ENCODE assay signal across 14 cellular contexts in genomic region chr7:80467069-80467468, GRCh38. TPM values are rescaled to one million over a fixed set of nuclear protein-coding genes. Genes with fewer than 3 reads are reported as not detected.
DNase-seq lines count a peak whose midpoint lies in the region; ATAC-seq and TF ChIP-seq lines count a peak whose summit lies in the region.
"Had no signal": no experiment of that assay in that cellular context is flagged by ENCODE, and none has a peak within 500 bp of the region (broad histone marks: within the 10 kb centered on the region; RNA-seq: fewer than 3 reads in every experiment).

No MANE protein-coding gene starts in this region.

- POLR2A ChIA-PET in SK-N-SH (lab: Yijun Ruan, JAX): no interaction called here

- no peak overlapping the region for H3K9ac ChIP-seq in SK-N-SH

- no peaks in the 10 kb centered on the region for H3K36me3 ChIP-seq in SK-N-SH (replicated peaks in 1 of 2; ENCODE audit: control insufficient read depth in 1 of 2, insufficient read depth in 2 of 2, low read length in 1 of 2)
- no peaks in the 10 kb centered on the region for H3K36me3 ChIP-seq in left ventricle myocardium inferior

- H2AFZ ChIP-seq in SK-N-SH (ENCODE audit: low read depth): peak overlapping the region; percentile 19; the same call in 1 of the 2 replicates

- H4K20me1 ChIP-seq in SK-N-SH (ENCODE audit: insufficient read depth): no peaks in the 10 kb centered on the region

- TF ChIP-seq CTCF in SK-N-SH (IDR thresholded peaks at IDR 0.05): no peak
- no peak for TF ChIP-seq CTCF in left ventricle myocardium inferior (IDR thresholded peaks at IDR 0.05; ENCODE audit: borderline replicate concordance)

- no peaks in the 10 kb centered on the region for H3K27me3 ChIP-seq in SK-N-SH (ENCODE audit: insufficient read depth)
- H3K27me3 ChIP-seq in left ventricle myocardium inferior (ENCODE audit: low read depth): no peaks in the 10 kb centered on the region

- H3K27ac ChIP-seq in SK-N-SH (ENCODE audit: low read depth in 2 of 2, low read length in 1 of 2) (peak overlapping the region in 1 of 2 experiments; percentile 15; a peak in 1 of 4 replicates), left ventricle myocardium inferior (replicated peaks) (peak overlapping the region; percentile 72)
- H3K27ac ChIP-seq: C4-2B had no signal

- CTCF ChIA-PET in SK-N-SH (lab: Yijun Ruan, JAX): interaction anchor here (0.7 to 1.9 kb wide), 6 partner anchors 10 to 407 kb away, joined by 3 to 7 read pairs (median 4); partner anchors contain the start of gene GNAI1

- DNase-seq in COLO829 (ENCODE audit: low spot score): peak; percentile 74
- peak; percentile 61 for DNase-seq in HCEC 1CT
- DNase-seq in SK-N-SH: no peak
- DNase-seq in left ventricle myocardium inferior: no peak
- DNase-seq in SW 1271 (lab: John Stamatoyannopoulos, UW): no peak
- DNase-seq in SHP77 treated with DMSO at 0.1 percent for 48 hours (lab: John Stamatoyannopoulos, UW): no peak
- DNase-seq in DMS114 treated with DMSO at 0.1 percent for 48 hours (lab: John Stamatoyannopoulos, UW; ENCODE audit: unreplicated experiment): no peak
- DNase-seq: amniotic stem cell, KG1, SHP77, substantia nigra had no signal

- intact Hi-C loops in left ventricle myocardium inferior (cut with micrococcal nuclease): no loop called here

- H3K4me3 ChIP-seq in SK-N-SH (ENCODE audit: low read depth in 2 of 2, low read length in 1 of 2) (no peak overlapping the region), left ventricle myocardium inferior (peak overlapping the region; percentile 12)

- H3K9me2 ChIP-seq in SK-N-SH: no peaks in the 10 kb centered on the region

- H3K9me3 ChIP-seq in SK-N-SH: no peaks in the 10 kb centered on the region
- no peaks in the 10 kb centered on the region for H3K9me3 ChIP-seq in left ventricle myocardium inferior (replicated peaks)

- WGBS in SK-N-SH (ENCODE audit: low lambda C conversion rate): 47% methylated on average over 3 of the region's 3 CpGs

- no peaks in the 10 kb centered on the region for H3K79me2 ChIP-seq in SK-N-SH (ENCODE audit: insufficient read depth)

- no peaks in the 10 kb centered on the region for H3F3A ChIP-seq in SK-N-SH (replicated peaks; ENCODE audit: insufficient read depth)

- H3K4me1 ChIP-seq in SK-N-SH (ENCODE audit: control insufficient read depth in 1 of 2, insufficient read depth in 2 of 2, low read depth in 1 of 2, low read length in 1 of 2): peaks cover 9 to 14% of the 10 kb centered on the region in 2 experiments; a peak in 1 of 4 replicates
- H3K4me1 ChIP-seq in left ventricle myocardium inferior: peaks cover 30% of the 10 kb centered on the region

- no peak for TF ChIP-seq RAD21 in SK-N-SH (IDR thresholded peaks at IDR 0.05; ENCODE audit: low read length)

- no peak for ATAC-seq in HG03159 (IDR thresholded peaks at IDR 0.05; ENCODE audit: unreplicated experiment)
- ATAC-seq: sciatic nerve had no signal

- H3K4me2 ChIP-seq in SK-N-SH: peak overlapping the region; percentile 13; the same call in 1 of the 2 replicates

- TF ChIP-seq EP300 in SK-N-SH (IDR thresholded peaks at IDR 0.05; ENCODE audit: borderline replicate concordance in 1 of 2, low read depth in 1 of 2, low read length in 1 of 2): 0 out of 4 replicates have a peak, but pooled peaks of 1 of the 2 experiments have one; percentile 17

TF ChIP-seq in SK-N-SH, 30 proteins besides CTCF, POLR2A, EP300 and RAD21:
- no peak for TF ChIP-seq ZBTB33 (IDR thresholded peaks at IDR 0.05; ENCODE audit: borderline replicate concordance, low read depth)
- no peak for TF ChIP-seq FOSL2 (IDR thresholded peaks at IDR 0.05; ENCODE audit: borderline replicate concordance, low read depth)
- TF ChIP-seq USF1 (IDR thresholded peaks at IDR 0.05; ENCODE audit: borderline replicate concordance, low read depth): no peak
- TF ChIP-seq TEAD4 (IDR thresholded peaks at IDR 0.05; ENCODE audit: borderline replicate concordance, insufficient read depth): no peak
- peak; percentile 25; the same call in 1 of the 2 replicates for TF ChIP-seq JUND (IDR thresholded peaks at IDR 0.05)
- no peak for TF ChIP-seq SMC3 (IDR thresholded peaks at IDR 0.05; ENCODE audit: low read depth, low read length)
- TF ChIP-seq GATA2 (CRISPR knock-in tag; IDR thresholded peaks at IDR 0.05): no peak

RNA-seq across cellular contexts. Expression of gene GNAT3, which starts 44.8 kb away (rescaled TPM):
- not detected in 2 replicates for polyA plus RNA-seq in SK-N-SH (2012; rRNA removed)
- not detected in 2 replicates for polyA plus RNA-seq in SK-N-SH (2012; cell fraction: cytosol; rRNA removed)
- not detected in 2 replicates for polyA plus RNA-seq in SK-N-SH (2012; cell fraction: nucleus; rRNA removed)
- total RNA-seq in left ventricle myocardium inferior: not detected
- total RNA-seq: sciatic nerve had no signal

Comparison
In these comparisons a context has a peak if more than half of its experiments do, and no peak if none do; other contexts are left out.
1. DNase-seq: peak in COLO829 (single experiment) and HCEC 1CT (single experiment); none in SK-N-SH (single experiment), left ventricle myocardium inferior (single experiment), SW 1271 (0 of 2), SHP77 treated with DMSO at 0.1 percent for 48 hours (single experiment) and DMS114 treated with DMSO at 0.1 percent for 48 hours (single experiment).